Comparison of ENCODE assay signal across 1 cellular context in the genomic region with DNA sequence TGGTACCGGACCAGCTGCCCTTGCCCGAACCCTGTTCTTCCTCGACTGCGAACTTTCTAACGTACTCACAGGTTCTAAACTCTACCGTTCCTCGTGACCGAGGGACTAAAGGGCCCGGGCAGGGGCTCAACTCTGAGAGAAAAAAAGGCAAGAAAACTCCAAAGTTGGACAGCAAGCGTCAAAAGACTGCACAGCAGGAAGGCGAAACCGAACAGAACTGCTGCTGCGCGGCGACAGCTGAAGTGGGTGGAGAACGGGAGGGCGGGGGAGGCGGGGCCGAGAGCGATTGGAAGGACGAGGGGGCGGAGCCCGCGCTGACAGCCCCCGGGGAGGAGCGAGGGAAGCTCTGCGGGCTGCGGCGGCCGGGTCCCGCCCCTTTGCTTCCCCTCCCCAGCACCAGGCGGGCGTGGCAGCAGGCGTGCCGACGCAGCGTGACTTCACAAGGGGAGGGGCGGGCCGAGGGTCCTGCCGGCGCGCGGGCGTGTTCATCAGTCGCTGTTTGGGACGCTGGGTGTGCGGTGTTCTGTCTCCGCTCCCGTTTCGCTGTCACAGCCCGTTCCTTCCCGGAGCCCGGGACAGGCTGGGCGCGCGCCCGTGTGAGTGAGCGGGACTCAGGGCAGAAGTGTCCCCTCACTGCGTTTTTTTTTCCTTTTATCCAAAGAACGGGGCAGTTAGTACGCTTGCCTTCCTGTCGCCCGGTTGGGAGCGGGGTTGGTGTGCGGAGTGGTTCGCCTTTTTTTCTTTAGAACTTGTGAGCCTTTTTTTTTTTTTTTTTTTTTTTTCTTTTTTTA.
A peak's percentile ranks its signal among the peaks of the same experiment; 100 is the strongest.
TF ChIP-seq lines count a peak whose summit lies in the region.

A gene with protein sequence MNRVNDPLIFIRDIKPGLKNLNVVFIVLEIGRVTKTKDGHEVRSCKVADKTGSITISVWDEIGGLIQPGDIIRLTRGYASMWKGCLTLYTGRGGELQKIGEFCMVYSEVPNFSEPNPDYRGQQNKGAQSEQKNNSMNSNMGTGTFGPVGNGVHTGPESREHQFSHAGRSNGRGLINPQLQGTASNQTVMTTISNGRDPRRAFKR (plus strand): TSS at position 491 of the 791 bp plus-strand sequence. CDS start 479 bp downstream, outside the sequence.

TF ChIP-seq in HepG2, 621 proteins besides CTCF, POLR2A, EP300 and RAD21 (continued from another document):
- TF ChIP-seq ZNF556 (CRISPR knock-in tag; IDR thresholded peaks at IDR 0.05; ENCODE audit: borderline replicate concordance) (peak; percentile 81; the same call in 1 of the 2 replicates), ARID5B (CRISPR knock-in tag; IDR thresholded peaks at IDR 0.05) (peak; percentile 90), ZFP36L1 (CRISPR knock-in tag; IDR thresholded peaks at IDR 0.05) (peak; percentile 93; the same call in 1 of the 2 replicates), ZSCAN22 (CRISPR knock-in tag; IDR thresholded peaks at IDR 0.05) (no peak), ZBTB43 (CRISPR knock-in tag; conservative IDR thresholded peaks at IDR 0.05) (no peak; the same call in none of the 2 replicates), CBX2 (IDR thresholded peaks at IDR 0.05; ENCODE audit: low read depth, low read length) (no peak), CBX2 (CRISPR knock-in tag; IDR thresholded peaks at IDR 0.05; ENCODE audit: low read depth) (no peak), GLMP (CRISPR knock-in tag; IDR thresholded peaks at IDR 0.05; ENCODE audit: borderline replicate concordance) (no peak), BCL3 (CRISPR knock-in tag; IDR thresholded peaks at IDR 0.05) (peak; percentile 84; the same call in 1 of the 2 replicates), NONO (IDR thresholded peaks at IDR 0.05) (no peak), NONO (CRISPR knock-in tag; conservative IDR thresholded peaks at IDR 0.05) (peak; percentile 92), SATB2 (CRISPR knock-in tag; IDR thresholded peaks at IDR 0.05) (peak; percentile 75; the same call in 1 of the 2 replicates), AGO2 (optimal IDR thresholded peaks at IDR 0.05; ENCODE audit: low read depth, low read length) (peak; percentile 55), ZNF761 (CRISPR knock-in tag; conservative IDR thresholded peaks at IDR 0.05) (peak; percentile 83; the same call in 1 of the 2 replicates), MXD4 (CRISPR knock-in tag; IDR thresholded peaks at IDR 0.05) (peak; percentile 95), BRCA1 (CRISPR knock-in tag; IDR thresholded peaks at IDR 0.05) (0 out of 2 replicates have a peak, but pooled peaks have one; percentile 48), ZNF569 (CRISPR knock-in tag; IDR thresholded peaks at IDR 0.05; ENCODE audit: borderline replicate concordance) (no peak; the same call in 1 of the 2 replicates), RCOR2 (CRISPR knock-in tag; IDR thresholded peaks at IDR 0.05) (peak; percentile 11; the same call in 1 of the 2 replicates), TMF1 (CRISPR knock-in tag; IDR thresholded peaks at IDR 0.05; ENCODE audit: low read depth) (peak; percentile 85; the same call in 1 of the 2 replicates), NFYC (CRISPR knock-in tag; IDR thresholded peaks at IDR 0.05) (peak; percentile 77), SP140L (CRISPR knock-in tag; IDR thresholded peaks at IDR 0.05; ENCODE audit: borderline replicate concordance) (no peak; the same call in 1 of the 2 replicates), AHDC1 (CRISPR knock-in tag; IDR thresholded peaks at IDR 0.05; ENCODE audit: borderline replicate concordance) (no peak; the same call in none of the 2 replicates), ZZZ3 (CRISPR knock-in tag; IDR thresholded peaks at IDR 0.05; ENCODE audit: borderline replicate concordance) (no peak), SNAPC5 (CRISPR knock-in tag; IDR thresholded peaks at IDR 0.05; ENCODE audit: borderline replicate concordance) (no peak), TCF7L2 (IDR thresholded peaks at IDR 0.05; ENCODE audit: low read depth, low read length) (no peak), SYNCRIP (IDR thresholded peaks at IDR 0.05; ENCODE audit: insufficient read depth, low read depth, low read length) (no peak)
